In genomic region chr1:147580609-147581008, GRCh38 we compare ENCODE assay signal across 15 cellular contexts.
"Had no signal": no experiment of that assay in that cellular context is flagged by ENCODE, and none has a peak within 500 bp of the region (broad histone marks: within the 10 kb centered on the region; RNA-seq: fewer than 3 reads in every experiment).

No MANE protein-coding gene starts in this region.

- H3K9me3 ChIP-seq: adrenal gland, colonic mucosa, esophagus muscularis mucosa, ovary, upper lobe of left lung had no signal

- H3K27me3 ChIP-seq: adrenal gland, colonic mucosa, esophagus muscularis mucosa, ovary, upper lobe of left lung had no signal

- H3K27ac ChIP-seq: adrenal gland, colonic mucosa, esophagus muscularis mucosa, ovary, upper lobe of left lung had no signal

- ATAC-seq: left lobe of liver had no signal

- DNase-seq: activated B cell treated with CpG ODN at 0.5 μM for 24 hours; activated CD4-positive, alpha-beta T cell treated with anti-CD3 and anti-CD28 coated beads for 48 hours; activated CD8-positive, alpha-beta memory T cell treated with anti-CD3 and anti-CD28 coated beads, Interleukin-2, amount 50 U/mL, for 4 hours; activated CD8-positive, alpha-beta T cell treated with anti-CD3 and anti-CD28 coated beads, Interleukin-2, amount 10 ng/mL, durations not matched to agents 7 days and 5 days; adrenal gland; caudate nucleus; colonic mucosa; islet precursor cell; ovary; stimulated activated CD4-positive, alpha-beta T cell treated with anti-CD3 and anti-CD28 coated beads, Interleukin-4, amount 100 ng/mL, for 24 hours; stimulated activated naive CD4-positive, alpha-beta T cell treated with Interleukin-2 at 50 U/mL for 16 hours; upper lobe of left lung had no signal

- H3K36me3 ChIP-seq: adrenal gland, colonic mucosa, esophagus muscularis mucosa, ovary, upper lobe of left lung had no signal

- H3K4me3 ChIP-seq: adrenal gland, colonic mucosa, esophagus muscularis mucosa, ovary, upper lobe of left lung had no signal

- FAIRE-seq: TTC549 had no signal

- H3K4me3 Mint-ChIP-seq: activated B cell treated with CpG ODN at 0.5 μM for 24 hours; activated CD8-positive, alpha-beta T cell treated with anti-CD3 and anti-CD28 coated beads, Interleukin-2, amount 10 ng/mL, durations not matched to agents 7 days and 5 days had no signal

- H3K27ac Mint-ChIP-seq: activated B cell treated with CpG ODN at 0.5 μM for 24 hours; activated CD8-positive, alpha-beta T cell treated with anti-CD3 and anti-CD28 coated beads, Interleukin-2, amount 10 ng/mL, durations not matched to agents 7 days and 5 days had no signal
